ENCODE assay signal across 21 cellular contexts in the genomic region with DNA sequence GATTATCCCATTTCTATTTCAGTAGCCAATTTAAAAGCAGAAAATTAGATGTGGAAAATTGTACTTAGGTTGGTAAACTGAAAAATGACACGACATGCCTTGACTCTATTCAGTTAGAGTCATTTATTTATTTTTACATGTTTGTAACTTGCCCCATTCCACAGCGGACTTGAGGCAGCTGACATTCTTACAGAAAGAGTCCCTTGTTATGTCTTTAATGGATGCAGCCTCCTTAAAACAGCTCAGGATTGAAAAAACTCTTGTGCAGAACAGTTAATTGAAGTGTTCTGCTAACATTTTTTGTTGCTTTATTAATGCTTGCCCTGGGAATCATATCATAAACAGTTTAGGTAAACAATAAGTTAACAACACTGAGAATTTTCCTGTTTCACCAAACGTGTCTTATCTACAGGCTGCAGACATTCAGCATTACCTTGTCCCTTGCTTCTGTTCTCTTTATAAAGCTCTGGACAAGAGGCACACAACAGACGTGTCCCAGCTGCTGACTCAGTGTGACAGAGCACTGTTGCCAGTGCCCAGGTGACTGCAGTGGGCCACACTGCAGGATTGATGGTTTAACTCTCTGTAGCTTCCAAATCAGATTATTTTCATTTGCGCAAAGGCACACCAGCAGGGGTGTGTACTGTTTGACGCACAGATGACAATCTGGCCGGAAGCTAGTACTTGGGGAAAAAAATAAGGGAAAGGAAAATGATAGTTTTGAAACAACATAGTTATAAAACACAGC.
DNase-seq lines count a peak whose midpoint lies in the region.
"Had no signal": no experiment of that assay in that cellular context is flagged by ENCODE, and none has a peak within 500 bp of the region (broad histone marks: within the 10 kb centered on the region; RNA-seq: fewer than 3 reads in every experiment).

No MANE protein-coding gene starts in this region.

- no peaks in the 10 kb centered on the region for H3K27me3 ChIP-seq in CD8-positive, alpha-beta memory T cell (ENCODE audit: insufficient read depth, low read length, poor library complexity, severe bottlenecking)
- H3K27me3 ChIP-seq in mesendoderm (ENCODE audit: insufficient read depth, low read length, poor library complexity): no peaks in the 10 kb centered on the region
- no peaks in the 10 kb centered on the region for H3K27me3 ChIP-seq in CD4-positive, alpha-beta memory T cell (ENCODE audit: insufficient read depth, low read length)
- H3K27me3 ChIP-seq: SJCRH30 had no signal

- POLR2A ChIA-PET in CD8-positive, alpha-beta memory T cell (lab: Charles Lee): no interaction called here
- POLR2A ChIA-PET in CD4-positive, alpha-beta memory T cell (lab: Charles Lee; ENCODE audit: partially characterized antibody): no interaction called here

- no peaks in the 10 kb centered on the region for H3K9me3 Mint-ChIP-seq in CD8-positive, alpha-beta memory T cell
- no peaks in the 10 kb centered on the region for H3K9me3 Mint-ChIP-seq in CD4-positive, alpha-beta memory T cell
- H3K9me3 Mint-ChIP-seq: nephron; stimulated activated memory B cell treated with anti-CD40 and anti-IgM and Interleukin-4, amounts not matched to agents 10 μg/mL and 1 μg/mL and 100 μg/mL, for 72 hours; T-helper 1 cell treated with Interleukin-12 subunit alpha and Interleukin-12 subunit beta and Interleukin-4 antibody, amounts not matched to agents 30 μg/mL and 1 μg/mL, for 36 hours; WTC11 had no signal

- H2BK5ac ChIP-seq in mesendoderm (ENCODE audit: low read length): no peak overlapping the region

- H2BK15ac ChIP-seq in mesendoderm (replicated peaks; ENCODE audit: low read depth): no peak overlapping the region

- no peaks in the 10 kb centered on the region for H3K36me3 ChIP-seq in CD8-positive, alpha-beta memory T cell (ENCODE audit: insufficient read depth, low read length)
- H3K36me3 ChIP-seq in mesendoderm (ENCODE audit: control insufficient read depth, insufficient read depth, low read length): no peaks in the 10 kb centered on the region
- no peaks in the 10 kb centered on the region for H3K36me3 ChIP-seq in CD4-positive, alpha-beta memory T cell (ENCODE audit: insufficient read depth, low read length)
- H3K36me3 ChIP-seq: SJCRH30 had no signal

- no peak overlapping the region for H3K4ac ChIP-seq in mesendoderm (ENCODE audit: low read depth, low read length)

- no peak overlapping the region for H4K5ac ChIP-seq in mesendoderm (ENCODE audit: low read length)

- no peak overlapping the region for H2BK120ac ChIP-seq in mesendoderm (ENCODE audit: low read depth, low read length)

- H4K8ac ChIP-seq in mesendoderm (ENCODE audit: low read depth, low read length): no peak overlapping the region

- CTCF ChIA-PET in CD8-positive, alpha-beta memory T cell (lab: Charles Lee): no interaction called here
- CTCF ChIA-PET in CD4-positive, alpha-beta memory T cell (lab: Charles Lee; ENCODE audit: partially characterized antibody): no interaction called here

- peak overlapping the region; percentile 41 for H3K27ac ChIP-seq in CD8-positive, alpha-beta memory T cell (ENCODE audit: low read depth, low read length)
- H3K27ac ChIP-seq in mesendoderm (ENCODE audit: low read depth, low read length): no peak overlapping the region
- no peak overlapping the region for H3K27ac ChIP-seq in CD4-positive, alpha-beta memory T cell (ENCODE audit: low read depth, low read length)
- H3K27ac ChIP-seq: foreskin keratinocyte, SJCRH30 had no signal

- H3K4me3 Mint-ChIP-seq in CD8-positive, alpha-beta memory T cell: no peak overlapping the region
- no peak overlapping the region for H3K4me3 Mint-ChIP-seq in CD4-positive, alpha-beta memory T cell
- H3K4me3 Mint-ChIP-seq: nephron; stimulated activated memory B cell treated with anti-CD40 and anti-IgM and Interleukin-4, amounts not matched to agents 10 μg/mL and 1 μg/mL and 100 μg/mL, for 72 hours; T-helper 1 cell treated with Interleukin-12 subunit alpha and Interleukin-12 subunit beta and Interleukin-4 antibody, amounts not matched to agents 30 μg/mL and 1 μg/mL, for 36 hours; WTC11 had no signal

- no peak for DNase-seq in CD8-positive, alpha-beta memory T cell
- DNase-seq in NCI-H82 treated with DMSO at 0.1 percent for 48 hours (lab: John Stamatoyannopoulos, UW; ENCODE audit: unreplicated experiment): peak; percentile 87
- DNase-seq in cerebellar cortex (ENCODE audit: low spot score): peak; percentile 78
- no peak for DNase-seq in mesendoderm
- no peak for DNase-seq in CD4-positive, alpha-beta memory T cell
- no peak for DNase-seq in COR-L47 (lab: John Stamatoyannopoulos, UW)
- no peak for DNase-seq in RKO (ENCODE audit: low spot score)
- DNase-seq: activated CD4-positive, alpha-beta T cell treated with anti-CD3 and anti-CD28 coated beads, Interleukin-2, amount 50 U/mL, for 4 hours; activated gamma-delta T cell; dermis blood vessel endothelial cell; foreskin keratinocyte; HCEC 1CT; midbrain; NCI-H1436 treated with DMSO at 0.1 percent for 48 hours; NCI-H2171; NCI-H69; SJCRH30 had no signal

- no peaks in the 10 kb centered on the region for H3K79me2 ChIP-seq in mesendoderm (ENCODE audit: control insufficient read depth, insufficient read depth, low read length)

- no peaks in the 10 kb centered on the region for H3K27me3 Mint-ChIP-seq in CD8-positive, alpha-beta memory T cell
- no peaks in the 10 kb centered on the region for H3K27me3 Mint-ChIP-seq in CD4-positive, alpha-beta memory T cell
- H3K27me3 Mint-ChIP-seq: stimulated activated memory B cell treated with anti-CD40 and anti-IgM and Interleukin-4, amounts not matched to agents 10 μg/mL and 1 μg/mL and 100 μg/mL, for 72 hours had no signal

- no peak overlapping the region for H2AK5ac ChIP-seq in mesendoderm (ENCODE audit: low read length)

- H3K9ac ChIP-seq in mesendoderm (ENCODE audit: low read length): no peak overlapping the region

- H3K9me3 ChIP-seq in CD8-positive, alpha-beta memory T cell (ENCODE audit: low read length): no peaks in the 10 kb centered on the region
- H3K9me3 ChIP-seq in CD4-positive, alpha-beta memory T cell (ENCODE audit: control insufficient read depth in 1 of 2, low read length in 2 of 2): no peaks in the 10 kb centered on the region
- H3K9me3 ChIP-seq: SJCRH30 had no signal

- H3K4me2 ChIP-seq in mesendoderm (ENCODE audit: low read length): no peak overlapping the region

- H3K18ac ChIP-seq in mesendoderm (ENCODE audit: low read length): no peak overlapping the region

- no peak overlapping the region for H3K27ac Mint-ChIP-seq in CD8-positive, alpha-beta memory T cell
- no peak overlapping the region for H3K27ac Mint-ChIP-seq in CD4-positive, alpha-beta memory T cell
- H3K27ac Mint-ChIP-seq: stimulated activated memory B cell treated with anti-CD40 and anti-IgM and Interleukin-4, amounts not matched to agents 10 μg/mL and 1 μg/mL and 100 μg/mL, for 72 hours; T-helper 1 cell treated with Interleukin-12 subunit alpha and Interleukin-12 subunit beta and Interleukin-4 antibody, amounts not matched to agents 30 μg/mL and 1 μg/mL, for 36 hours; WTC11 had no signal

- no peak overlapping the region for H3K4me3 ChIP-seq in CD8-positive, alpha-beta memory T cell (ENCODE audit: low read length)
- H3K4me3 ChIP-seq in mesendoderm (ENCODE audit: low read length): no peak overlapping the region
- H3K4me3 ChIP-seq in CD4-positive, alpha-beta memory T cell (ENCODE audit: low read length in 2 of 2): no peak overlapping the region
- H3K4me3 ChIP-seq: SJCRH30 had no signal

- H3K23ac ChIP-seq in mesendoderm (ENCODE audit: low read length): no peak overlapping the region

- no peaks in the 10 kb centered on the region for H3K4me1 ChIP-seq in CD8-positive, alpha-beta memory T cell (ENCODE audit: insufficient read depth, low read length)
- peaks cover 13% of the 10 kb centered on the region for H3K4me1 ChIP-seq in mesendoderm (ENCODE audit: control insufficient read depth, low read depth, low read length)
- peaks cover 4% of the 10 kb centered on the region for H3K4me1 ChIP-seq in CD4-positive, alpha-beta memory T cell (ENCODE audit: insufficient read depth, low read length)
- H3K4me1 ChIP-seq: foreskin keratinocyte had no signal

- no peaks in the 10 kb centered on the region for H3K79me1 ChIP-seq in mesendoderm (ENCODE audit: low read length)

- peaks cover 4 to 13% (median 6%) of the 10 kb centered on the region in 3 donors for H3K4me1 Mint-ChIP-seq in CD8-positive, alpha-beta memory T cell
- H3K4me1 Mint-ChIP-seq in CD4-positive, alpha-beta memory T cell: peaks cover 4 to 23% (median 6%) of the 10 kb centered on the region in 4 donors

- H3K56ac ChIP-seq in mesendoderm (ENCODE audit: low read length): peak overlapping the region; percentile 38

- peaks cover 0 to 1% (median 0%) of the 10 kb centered on the region in 3 donors for H3K36me3 Mint-ChIP-seq in CD8-positive, alpha-beta memory T cell
- peaks cover 0 to 6% of the 10 kb centered on the region in 2 donors for H3K36me3 Mint-ChIP-seq in CD4-positive, alpha-beta memory T cell
- H3K36me3 Mint-ChIP-seq: WTC11 had no signal

- WGBS in mesendoderm (ENCODE audit: extremely low coverage, insufficient coverage, low lambda C conversion rate): no CpG with 5 or more reads among the region's 7 CpGs

- intact Hi-C loops in CD4-positive, alpha-beta memory T cell (cut with micrococcal nuclease): no loop called here

Comparison
In these comparisons a context has a peak if more than half of its experiments do, and no peak if none do; other contexts are left out.
1. DNase-seq: peak in NCI-H82 treated with DMSO at 0.1 percent for 48 hours (single experiment) and cerebellar cortex (single experiment); none in CD8-positive, alpha-beta memory T cell (0 of 5), mesendoderm (single experiment), CD4-positive, alpha-beta memory T cell (0 of 5), COR-L47 (single experiment) and RKO (single experiment).